Comparison of ENCODE assay signal across 17 cellular contexts in genomic region chr6:123352279-123352678, GRCh38.
"Had no signal": no experiment of that assay in that cellular context is flagged by ENCODE, and none has a peak within 500 bp of the region (broad histone marks: within the 10 kb centered on the region; RNA-seq: fewer than 3 reads in every experiment).

No MANE protein-coding gene starts in this region.

- H3K9me3 Mint-ChIP-seq: endodermal cell; natural killer cell treated with Interleukin-12 subunit alpha and Interleukin-12 subunit beta and Interleukin-15 and Interleukin-18, amount 100 ng/mL, for 72 hours; neural progenitor cell had no signal

- H3K36me3 Mint-ChIP-seq: natural killer cell treated with Interleukin-12 subunit alpha and Interleukin-12 subunit beta and Interleukin-15 and Interleukin-18, amount 100 ng/mL, for 72 hours; neural progenitor cell had no signal

- H3K27me3 Mint-ChIP-seq: natural killer cell treated with Interleukin-12 subunit alpha and Interleukin-12 subunit beta and Interleukin-15 and Interleukin-18, amount 100 ng/mL, for 72 hours; progenitor cell of endocrine pancreas had no signal

- H3K4me1 Mint-ChIP-seq: neural progenitor cell had no signal

- H3K4me3 Mint-ChIP-seq: endodermal cell; natural killer cell treated with Interleukin-12 subunit alpha and Interleukin-12 subunit beta and Interleukin-15 and Interleukin-18, amount 100 ng/mL, for 72 hours; neural progenitor cell had no signal

- ATAC-seq: left colon; mucosa of descending colon; natural killer cell treated with Interleukin-12 subunit alpha and Interleukin-12 subunit beta and Interleukin-15 and Interleukin-18, amount 100 ng/mL, for 72 hours; pancreas; right cardiac atrium had no signal

- H3K27ac Mint-ChIP-seq: endodermal cell; natural killer cell treated with Interleukin-12 subunit alpha and Interleukin-12 subunit beta and Interleukin-15 and Interleukin-18, amount 100 ng/mL, for 72 hours; neural progenitor cell; progenitor cell of endocrine pancreas had no signal

- DNase-seq: effector CD4-positive, alpha-beta T cell; endodermal cell; foreskin melanocyte; head of caudate nucleus; left colon; mesendoderm; mucosa of descending colon; occipital lobe; pancreas; right cardiac atrium; small intestine; stimulated activated CD4-positive, alpha-beta T cell treated with anti-CD3 and anti-CD28 coated beads, Interleukin-12 subunit alpha, Interleukin-12 subunit beta, amount 100 ng/mL, for 4 hours; stimulated activated naive CD4-positive, alpha-beta T cell treated with Interleukin-2 at 50 U/mL for 16 hours; trophoblast cell had no signal
